ENCODE assay signal across 9 cellular contexts in genomic region chr14:50859296-50859624, GRCh38. TPM values are rescaled to one million over a fixed set of nuclear protein-coding genes. Genes with fewer than 3 reads are reported as not detected.
DNase-seq lines count a peak whose midpoint lies in the region; ATAC-seq and TF ChIP-seq lines count a peak whose summit lies in the region.
"Had no signal": no experiment of that assay in that cellular context is flagged by ENCODE, and none has a peak within 500 bp of the region (broad histone marks: within the 10 kb centered on the region; RNA-seq: fewer than 3 reads in every experiment).

No MANE protein-coding gene starts in this region.

- TF ChIP-seq POLR2A in GM18505 (IDR thresholded peaks at IDR 0.05; ENCODE audit: borderline replicate concordance, extremely low read depth, insufficient read depth, insufficient read length): no peak

- no peak for ATAC-seq in CD8-positive, alpha-beta T cell
- ATAC-seq in HG03196 (IDR thresholded peaks at IDR 0.05; ENCODE audit: unreplicated experiment) (peak; percentile 5), GM18505 (IDR thresholded peaks at IDR 0.05; ENCODE audit: unreplicated experiment) (no peak)

- H3K27me3 Mint-ChIP-seq in CD8-positive, alpha-beta T cell (ENCODE audit: low read depth): no peaks in the 10 kb centered on the region
- no peaks in the 10 kb centered on the region for H3K27me3 Mint-ChIP-seq in osteocyte (ENCODE audit: unreplicated experiment)

- H3K4me1 Mint-ChIP-seq in CD8-positive, alpha-beta T cell (ENCODE audit: low read depth): peaks cover 12% of the 10 kb centered on the region
- peaks cover 20% of the 10 kb centered on the region for H3K4me1 Mint-ChIP-seq in osteocyte (ENCODE audit: unreplicated experiment)

- H3K4me3 ChIP-seq in CD8-positive, alpha-beta T cell (ENCODE audit: low read depth, low read length): peak overlapping the region; percentile 98
- H3K4me3 ChIP-seq in cardiac fibroblast (replicated peaks in 1 of 2; ENCODE audit: low read depth in 2 of 2, low read length in 2 of 2): peak overlapping the region; percentile 45 to 58

- POLR2A ChIA-PET in CD8-positive, alpha-beta T cell (lab: Charles Lee): interaction anchor here (0.9 to 4.1 kb wide), 13 partner anchors 8 to 102 kb away, joined by 3 to 37 read pairs (median 8); partner anchors contain the start of gene NIN

- no peak overlapping the region for H3K27ac ChIP-seq in CD8-positive, alpha-beta T cell (ENCODE audit: low read depth, low read length)

- peaks cover 11% of the 10 kb centered on the region for H3K4me1 ChIP-seq in CD8-positive, alpha-beta T cell (ENCODE audit: insufficient read depth, low read length)

- H3K36me3 Mint-ChIP-seq in CD8-positive, alpha-beta T cell: no peaks in the 10 kb centered on the region
- H3K36me3 Mint-ChIP-seq in osteocyte (ENCODE audit: unreplicated experiment): no peaks in the 10 kb centered on the region

- H3K4me3 Mint-ChIP-seq in CD8-positive, alpha-beta T cell: peak overlapping the region; percentile 93
- H3K4me3 Mint-ChIP-seq in osteocyte (ENCODE audit: unreplicated experiment): peak overlapping the region; percentile 78

- peak overlapping the region; percentile 87 for H3K27ac Mint-ChIP-seq in CD8-positive, alpha-beta T cell
- H3K27ac Mint-ChIP-seq in osteocyte (ENCODE audit: unreplicated experiment): peak overlapping the region; percentile 95

- intact Hi-C loops in CD8-positive, alpha-beta T cell (cut with DNase I, micrococcal nuclease): loop anchor here in 1 of 2 experiments (5.0 kb wide), 1 partner anchor 42 kb away; no protein-coding TSS in a partner anchor

- H3K36me3 ChIP-seq in CD8-positive, alpha-beta T cell (ENCODE audit: insufficient read depth, low read length): no peaks in the 10 kb centered on the region

- no peaks in the 10 kb centered on the region for H3K27me3 ChIP-seq in CD8-positive, alpha-beta T cell (ENCODE audit: insufficient read depth, low read length)

- H3K9me3 ChIP-seq in CD8-positive, alpha-beta T cell (ENCODE audit: low read length): no peaks in the 10 kb centered on the region

- TF ChIP-seq CTCF in CD8-positive, alpha-beta T cell (IDR thresholded peaks at IDR 0.05): no peak
- no peak for TF ChIP-seq CTCF in cardiac fibroblast (IDR thresholded peaks at IDR 0.05; ENCODE audit: low read depth, low read length)
- TF ChIP-seq CTCF in osteocyte (IDR thresholded peaks at IDR 0.05): no peak

- peak in 1 of 7 experiments; percentile 53 for DNase-seq in CD8-positive, alpha-beta T cell
- DNase-seq in cardiac fibroblast (ENCODE audit: low read depth in 2 of 2) (no peak), osteocyte (ENCODE audit: extremely low spot score, unreplicated experiment) (no peak), SHP77 treated with DMSO at 0.1 percent for 48 hours (lab: John Stamatoyannopoulos, UW) (no peak), iPS-NIHi7 (ENCODE audit: extremely low spot score) (no peak), cerebellar nuclear complex (lab: John Stamatoyannopoulos, UW) (no peak)

- CTCF ChIA-PET in CD8-positive, alpha-beta T cell (lab: Charles Lee): interaction anchor here (0.9 to 13.0 kb wide), 19 partner anchors 11 to 315 kb away, joined by 3 to 186 read pairs (median 11); partner anchors contain the start of gene NIN

- H3K9me3 Mint-ChIP-seq in CD8-positive, alpha-beta T cell: no peaks in the 10 kb centered on the region
- no peaks in the 10 kb centered on the region for H3K9me3 Mint-ChIP-seq in osteocyte (ENCODE audit: unreplicated experiment)

RNA-seq across cellular contexts. Expression of gene ABHD12B, which starts 12.6 kb away (rescaled TPM):
- not detected for total RNA-seq in CD8-positive, alpha-beta T cell
- total RNA-seq in osteocyte: not detected in 2 replicates
- total RNA-seq: myocyte had no signal

RNA-seq across cellular contexts. Expression of gene NIN, which starts 28.3 kb away (rescaled TPM):
- total RNA-seq in CD8-positive, alpha-beta T cell: 100 to 1,000 TPM; 121 to 132 TPM
- total RNA-seq in osteocyte: 46.3 and 50.2 TPM in 2 replicates
